Comparison of ENCODE assay signal across 1 cellular context in genomic region chr12:117151195-117152031, GRCh38.
TF ChIP-seq lines count a peak whose summit lies in the region.

No MANE protein-coding gene starts in this region.

TF ChIP-seq in HepG2, 621 proteins besides CTCF, POLR2A, EP300 and RAD21 (continued from another document):
- no peak for TF ChIP-seq ZNF282 (IDR thresholded peaks at IDR 0.05; ENCODE audit: partially characterized antibody)
- TF ChIP-seq ZNF124 (CRISPR knock-in tag; IDR thresholded peaks at IDR 0.05) = no peak
- TF ChIP-seq SYNCRIP (IDR thresholded peaks at IDR 0.05; ENCODE audit: insufficient read depth, low read depth, low read length) = no peak
- no peak for TF ChIP-seq SP1 (IDR thresholded peaks at IDR 0.05)
- TF ChIP-seq SP1 (CRISPR knock-in tag; IDR thresholded peaks at IDR 0.05) = no peak
- TF ChIP-seq E2F5 (CRISPR knock-in tag; conservative IDR thresholded peaks at IDR 0.05) = no peak
- no peak for TF ChIP-seq ZNF256 (CRISPR knock-in tag; conservative IDR thresholded peaks at IDR 0.05)
- peak; percentile 22 to 61; a peak in 3 of 4 replicates for TF ChIP-seq MAFK (conservative IDR thresholded peaks at IDR 0.05 in 1 of 2, IDR thresholded peaks at IDR 0.05 in 1 of 2; ENCODE audit: low read length in 2 of 2)
- no peak for TF ChIP-seq ZNF766 (CRISPR knock-in tag; IDR thresholded peaks at IDR 0.05; ENCODE audit: borderline replicate concordance)
- no peak for TF ChIP-seq ZNF784 (CRISPR knock-in tag; IDR thresholded peaks at IDR 0.05; ENCODE audit: borderline replicate concordance)
- no peak for TF ChIP-seq KAT7 (CRISPR knock-in tag; IDR thresholded peaks at IDR 0.05; ENCODE audit: borderline replicate concordance)
- no peak for TF ChIP-seq SNAPC2 (CRISPR knock-in tag; IDR thresholded peaks at IDR 0.05)
- TF ChIP-seq STAG1 (CRISPR knock-in tag; IDR thresholded peaks at IDR 0.05) = 0 out of 2 replicates have a peak, but pooled peaks have one; percentile 12
- no peak for TF ChIP-seq KDM2A (CRISPR knock-in tag; IDR thresholded peaks at IDR 0.05; ENCODE audit: borderline replicate concordance, low read depth)
- TF ChIP-seq NCOR1 (IDR thresholded peaks at IDR 0.05; ENCODE audit: borderline replicate concordance, low read length) = no peak
- peak; percentile 49; the same call in 1 of the 2 replicates for TF ChIP-seq MAFF (IDR thresholded peaks at IDR 0.05; ENCODE audit: low read depth, low read length)
- no peak for TF ChIP-seq ZMYM2 (CRISPR knock-in tag; IDR thresholded peaks at IDR 0.05)
- no peak for TF ChIP-seq ZNF710 (CRISPR knock-in tag; IDR thresholded peaks at IDR 0.05; ENCODE audit: borderline replicate concordance)
